ENCODE assay signal across 32 cellular contexts in the genomic region with DNA sequence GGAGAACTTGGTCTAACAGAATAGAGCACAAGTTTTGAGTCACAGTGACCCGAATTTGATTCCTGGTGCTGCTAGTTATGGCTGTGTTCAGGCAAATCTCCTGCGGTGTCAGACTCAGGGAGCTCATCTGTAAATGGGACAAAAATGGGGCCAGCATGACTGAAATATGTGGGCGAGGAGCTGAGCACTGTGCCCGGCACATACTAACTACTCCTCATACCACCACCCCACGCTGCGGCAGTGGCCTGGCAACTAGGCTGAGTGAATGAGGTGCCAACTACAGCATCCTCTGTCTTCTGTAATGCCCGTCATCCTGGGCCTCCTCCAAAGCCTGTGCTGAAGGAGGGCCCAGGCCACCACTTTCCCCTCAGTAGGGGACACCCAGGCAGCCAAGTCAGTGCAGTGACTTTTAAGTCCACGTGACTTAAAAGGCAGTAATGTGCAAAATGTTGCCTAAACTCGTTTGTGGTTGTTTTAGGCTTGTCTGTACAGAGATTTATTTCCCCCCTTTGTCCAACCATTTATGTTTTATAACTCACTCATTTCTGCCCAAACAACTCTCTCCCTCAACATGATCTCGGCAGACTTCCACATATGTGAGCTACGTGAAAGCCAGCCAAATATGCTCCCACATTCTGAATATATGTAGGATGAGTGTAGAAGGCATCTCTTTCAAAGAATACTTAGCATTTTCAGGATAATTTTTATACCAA.
"Had no signal": no experiment of that assay in that cellular context is flagged by ENCODE, and none has a peak within 500 bp of the region (broad histone marks: within the 10 kb centered on the region; RNA-seq: fewer than 3 reads in every experiment).

No MANE protein-coding gene starts in this region.

- H3K9ac ChIP-seq: parathyroid adenoma, SK-N-SH had no signal

- H3K27ac ChIP-seq: breast epithelium, parathyroid adenoma, right atrium auricular region, spleen, thoracic aorta, vagina, VCaP had no signal

- H3K4me2 ChIP-seq: SK-N-SH had no signal

- DNase-seq: activated CD4-positive, alpha-beta T cell treated with anti-CD3 and anti-CD28 coated beads for 4 hours; activated CD4-positive, alpha-beta T cell treated with anti-CD3 and anti-CD28 coated beads, Interleukin-2, amount 50 U/mL, for 48 hours; activated CD8-positive, alpha-beta memory T cell treated with anti-CD3 and anti-CD28 coated beads, Interleukin-2, amount 50 U/mL, for 4 hours; activated gamma-delta T cell treated with Interleukin-2 at 50 U/mL for 16 hours; activated naive CD4-positive, alpha-beta T cell treated with anti-CD3 and anti-CD28 coated beads, Interleukin-2, amount 50 U/mL, for 16 hours; activated T-cell treated with anti-CD3 and anti-CD28 coated beads, Interleukin-2, amount 50 U/mL, for 24 hours; amygdala; dermis blood vessel endothelial cell; effector memory CD4-positive, alpha-beta T cell; erythroblast; head of caudate nucleus; hippocampal formation; kidney; mucosa of descending colon; SK-N-SH; spleen; stimulated activated CD4-positive, alpha-beta T cell treated with anti-CD3 and anti-CD28 coated beads, Interleukin-4, amount 100 ng/mL, for 1 hour; stimulated activated naive CD8-positive, alpha-beta T cell treated with anti-CD3 and anti-CD28 coated beads, Interleukin-15, Interleukin-2, amounts not matched to agents 100 U/mL and 50 U/mL, for 24 hours; SW 1271; T-helper 9 cell had no signal

- H3K9me2 ChIP-seq: SK-N-SH had no signal

- H3K27me3 ChIP-seq: breast epithelium, right atrium auricular region, spleen, vagina had no signal

- H3K36me3 Mint-ChIP-seq: memory B cell; natural killer cell treated with Interleukin-12 subunit alpha and Interleukin-12 subunit beta and Interleukin-15 and Interleukin-18, amount 100 ng/mL, for 72 hours; type B pancreatic cell had no signal

- H2AFZ ChIP-seq: parathyroid adenoma had no signal

- H3K27me3 Mint-ChIP-seq: activated T-cell treated with anti-CD3 and anti-CD28 coated beads, Interleukin-2, amount 50 U/mL, for 24 hours; activated T-helper 17 cell treated with anti-CD3 and anti-CD28 coated beads, Interleukin-2, amount 50 U/mL, for 72 hours; central memory CD8-positive, alpha-beta T cell; memory B cell; natural killer cell treated with Interleukin-12 subunit alpha and Interleukin-12 subunit beta and Interleukin-15 and Interleukin-18, amount 100 ng/mL, for 72 hours; type B pancreatic cell had no signal

- H3K27ac Mint-ChIP-seq: activated T-cell treated with anti-CD3 and anti-CD28 coated beads, Interleukin-2, amount 50 U/mL, for 24 hours; activated T-helper 17 cell treated with anti-CD3 and anti-CD28 coated beads, Interleukin-2, amount 50 U/mL, for 72 hours; memory B cell; natural killer cell treated with Interleukin-12 subunit alpha and Interleukin-12 subunit beta and Interleukin-15 and Interleukin-18, amount 100 ng/mL, for 72 hours; T-helper 1 cell treated with Interleukin-12 subunit alpha and Interleukin-12 subunit beta and Interleukin-4 antibody, amounts not matched to agents 30 μg/mL and 1 μg/mL, for 36 hours; type B pancreatic cell had no signal

- H3K9me3 Mint-ChIP-seq: activated T-cell treated with anti-CD3 and anti-CD28 coated beads, Interleukin-2, amount 50 U/mL, for 24 hours; T-helper 1 cell treated with Interleukin-12 subunit alpha and Interleukin-12 subunit beta and Interleukin-4 antibody, amounts not matched to agents 30 μg/mL and 1 μg/mL, for 36 hours; type B pancreatic cell had no signal

- H3K4me3 Mint-ChIP-seq: activated T-cell treated with anti-CD3 and anti-CD28 coated beads, Interleukin-2, amount 50 U/mL, for 24 hours; activated T-helper 17 cell treated with anti-CD3 and anti-CD28 coated beads, Interleukin-2, amount 50 U/mL, for 72 hours; central memory CD8-positive, alpha-beta T cell; memory B cell; natural killer cell treated with Interleukin-12 subunit alpha and Interleukin-12 subunit beta and Interleukin-15 and Interleukin-18, amount 100 ng/mL, for 72 hours; T-helper 1 cell treated with Interleukin-12 subunit alpha and Interleukin-12 subunit beta and Interleukin-4 antibody, amounts not matched to agents 30 μg/mL and 1 μg/mL, for 36 hours; type B pancreatic cell had no signal

- H3K9me3 ChIP-seq: breast epithelium, mucosa of descending colon, right atrium auricular region, SK-N-SH, spleen, thoracic aorta, vagina had no signal

- H3K79me2 ChIP-seq: parathyroid adenoma had no signal

- ATAC-seq: activated T-helper 17 cell treated with anti-CD3 and anti-CD28 coated beads, Interleukin-2, amount 50 U/mL, for 72 hours; mucosa of descending colon; natural killer cell treated with Interleukin-12 subunit alpha and Interleukin-12 subunit beta and Interleukin-15 and Interleukin-18, amount 100 ng/mL, for 72 hours; stimulated activated naive CD8-positive, alpha-beta T cell treated with anti-CD3 and anti-CD28 coated beads, Interleukin-15, Interleukin-2, amounts not matched to agents 100 U/mL and 50 U/mL, for 24 hours had no signal

- H3K36me3 ChIP-seq: breast epithelium, right atrium auricular region, spleen, thoracic aorta, vagina had no signal

- H3K4me3 ChIP-seq: breast epithelium, mucosa of descending colon, right atrium auricular region, spleen, thoracic aorta, vagina had no signal

- H3K4me1 ChIP-seq: breast epithelium, parathyroid adenoma, right atrium auricular region, spleen, vagina had no signal

- H3K4me1 Mint-ChIP-seq: activated T-helper 17 cell treated with anti-CD3 and anti-CD28 coated beads, Interleukin-2, amount 50 U/mL, for 72 hours; central memory CD8-positive, alpha-beta T cell; memory B cell had no signal
